1 cellular context compared by ENCODE assay signal in the genomic region with DNA sequence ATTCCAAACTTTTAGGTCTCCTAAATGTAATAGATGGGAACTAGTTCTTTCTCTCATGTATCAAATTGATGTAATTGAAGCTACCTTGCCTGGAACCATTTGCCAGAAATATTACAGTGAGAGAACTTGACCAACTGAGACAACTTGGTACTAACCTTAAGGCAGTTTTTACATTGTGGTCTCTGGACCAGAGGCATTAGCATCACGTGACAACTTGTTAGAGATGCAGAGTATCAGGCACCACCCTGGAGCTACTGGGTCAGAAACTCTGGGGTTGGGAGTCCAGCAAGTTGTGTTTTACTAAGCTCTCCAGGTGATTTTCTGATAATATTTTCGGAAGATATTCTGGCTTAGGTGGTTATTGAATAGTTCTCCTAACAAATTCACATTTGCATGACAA.
A peak's percentile ranks its signal among the peaks of the same experiment; 100 is the strongest.
TF ChIP-seq lines count a peak whose summit lies in the region.

No MANE protein-coding gene starts in this region.

TF ChIP-seq in K562, 482 proteins besides CTCF, POLR2A, EP300 and RAD21 (continued from another document):
- TF ChIP-seq TFE3 (CRISPR knock-in tag; IDR thresholded peaks at IDR 0.05) = peak; percentile 87
